In genomic region chr18:43648002-43648401, GRCh38 we compare ENCODE assay signal across 19 cellular contexts.
"Had no signal": no experiment of that assay in that cellular context is flagged by ENCODE, and none has a peak within 500 bp of the region (broad histone marks: within the 10 kb centered on the region; RNA-seq: fewer than 3 reads in every experiment).

No MANE protein-coding gene starts in this region.

- H3K9me3 ChIP-seq: body of pancreas, gastrocnemius medialis, suprapubic skin, upper lobe of left lung had no signal

- ATAC-seq: activated naive CD4-positive, alpha-beta T cell treated with anti-CD3 and anti-CD28 coated beads, Interleukin-2, amount 50 U/mL, for 72 hours; body of pancreas; gastrocnemius medialis; left ventricle myocardium superior; stimulated activated naive CD8-positive, alpha-beta T cell treated with anti-CD3 and anti-CD28 coated beads, Interleukin-15, Interleukin-2, amounts not matched to agents 100 U/mL and 50 U/mL, for 24 hours had no signal

- DNase-seq: activated CD4-positive, alpha-beta T cell treated with anti-CD3 and anti-CD28 coated beads, Interleukin-2, amount 50 U/mL, for 4 hours; activated CD4-positive, CD25-positive, alpha-beta regulatory T cell treated with anti-CD3 and anti-CD28 coated beads, Interleukin-2, amount 50 U/mL, for 72 hours; activated effector memory CD4-positive, alpha-beta T cell treated with anti-CD3 and anti-CD28 coated beads, Interleukin-2, amount 50 U/mL, for 16 hours; activated T-cell treated with anti-CD3 and anti-CD28 coated beads, Interleukin-2, amount 50 U/mL, for 1 hour; amniotic stem cell; body of pancreas; cerebellar nuclear complex; gastrocnemius medialis; kidney; left ventricle myocardium superior; mesenchymal stem cell; stimulated activated CD4-positive, alpha-beta T cell treated with anti-CD3 and anti-CD28 coated beads, Interleukin-4, amount 100 ng/mL, for 1 hour; stimulated activated CD8-positive, alpha-beta memory T cell treated with anti-CD3 and anti-CD28 coated beads, Interleukin-4, amount 100 ng/mL, for 48 hours; stimulated activated naive CD8-positive, alpha-beta T cell treated with anti-CD3 and anti-CD28 coated beads, Interleukin-15, Interleukin-2, amounts not matched to agents 100 U/mL and 50 U/mL, for 24 hours; T-helper 2 cell; upper lobe of left lung had no signal

- H3K4me3 Mint-ChIP-seq: nephron had no signal

- H3K27me3 ChIP-seq: body of pancreas, gastrocnemius medialis, suprapubic skin, upper lobe of left lung had no signal

- H3K4me3 ChIP-seq: body of pancreas, gastrocnemius medialis, suprapubic skin, upper lobe of left lung had no signal

- H3K4me1 ChIP-seq: body of pancreas, gastrocnemius medialis, suprapubic skin, upper lobe of left lung had no signal

- H3K27ac ChIP-seq: body of pancreas, gastrocnemius medialis, suprapubic skin, upper lobe of left lung had no signal

- H3K27ac Mint-ChIP-seq: activated naive CD4-positive, alpha-beta T cell treated with anti-CD3 and anti-CD28 coated beads, Interleukin-2, amount 50 U/mL, for 72 hours; nephron had no signal

- H3K36me3 ChIP-seq: gastrocnemius medialis, suprapubic skin, upper lobe of left lung had no signal
